In genomic region chr2:101515512-101515911, GRCh38 we compare ENCODE assay signal across 8 cellular contexts. TPM values are rescaled to one million over a fixed set of nuclear protein-coding genes. Genes with fewer than 3 reads are reported as not detected.
DNase-seq lines count a peak whose midpoint lies in the region; FAIRE-seq and TF ChIP-seq lines count a peak whose summit lies in the region.
"Had no signal": no experiment of that assay in that cellular context is flagged by ENCODE, and none has a peak within 500 bp of the region (broad histone marks: within the 10 kb centered on the region; RNA-seq: fewer than 3 reads in every experiment).

No MANE protein-coding gene starts in this region.

- POLR2A ChIA-PET in MCF 10A (lab: Yijun Ruan, JAX) = no interaction called here

- peaks cover 2 to 41% (median 26%) of the 10 kb centered on the region in 5 donors for H3K4me1 ChIP-seq in subcutaneous abdominal adipose tissue (ENCODE audit: control insufficient read depth in 5 of 5, insufficient read depth in 5 of 5, low read length in 5 of 5)

- H3K4me3 Mint-ChIP-seq in MCF 10A (ENCODE audit: unreplicated experiment) (no peak overlapping the region), type B pancreatic cell (no peak overlapping the region)

- peaks cover 0 to 5% (median 3%) of the 10 kb centered on the region in 5 donors for H3K9me3 ChIP-seq in subcutaneous abdominal adipose tissue (ENCODE audit: control insufficient read depth in 5 of 5, low read length in 5 of 5)
- H3K9me3 ChIP-seq: suprapubic skin had no signal

- no peak overlapping the region for H3K9ac ChIP-seq in subcutaneous abdominal adipose tissue (ENCODE audit: low read length in 5 of 5)

- no peak for FAIRE-seq in HTR-8/SVneo (lab: Jason Lieb, UNC)

- H3K27ac ChIP-seq in subcutaneous abdominal adipose tissue (ENCODE audit: low read depth, low read length) = peak overlapping the region; percentile 49
- H3K27ac ChIP-seq: suprapubic skin had no signal

- peak; percentile 26 for DNase-seq in HTR-8/SVneo (ENCODE audit: insufficient read length, low spot score)
- peak; percentile 24 for DNase-seq in MCF 10A (ENCODE audit: unreplicated experiment)
- DNase-seq in kidney tubule cell (ENCODE audit: low spot score) = peak; percentile 22
- DNase-seq in type B pancreatic cell (ENCODE audit: extremely low spot score, unreplicated experiment) = no peak
- no peak for DNase-seq in OCI-M1 (lab: John Stamatoyannopoulos, UW)
- DNase-seq in stimulated activated CD4-positive, alpha-beta T cell treated with anti-CD3 and anti-CD28 coated beads, Interleukin-2, amount 100 ng/mL, for 24 hours = no peak

- H3K4me1 Mint-ChIP-seq in MCF 10A (ENCODE audit: insufficient read depth, unreplicated experiment) (peaks cover 24% of the 10 kb centered on the region), type B pancreatic cell (ENCODE audit: unreplicated experiment) (peaks cover 37% of the 10 kb centered on the region)

- H3K9me3 Mint-ChIP-seq in MCF 10A (ENCODE audit: unreplicated experiment) (peaks cover 4% of the 10 kb centered on the region), type B pancreatic cell (peaks cover 10% of the 10 kb centered on the region)

- BruUV-seq in MCF 10A (replicated peaks; lab: Mats Ljungman, UMichigan) = no TSS peak

- no peaks in the 10 kb centered on the region for H3K27me3 Mint-ChIP-seq in MCF 10A (ENCODE audit: insufficient read depth, unreplicated experiment)
- H3K27me3 Mint-ChIP-seq in type B pancreatic cell = peaks cover 8% of the 10 kb centered on the region

- CTCF ChIA-PET in MCF 10A (lab: Yijun Ruan, JAX) = interaction anchor here (0.5 to 1.1 kb wide), 3 partner anchors 20 to 173 kb away, joined by 3 to 4 read pairs (median 3); no protein-coding TSS in a partner anchor

- no peak overlapping the region for H3K4me3 ChIP-seq in subcutaneous abdominal adipose tissue (ENCODE audit: low read depth in 1 of 5, low read length in 5 of 5)
- H3K4me3 ChIP-seq: suprapubic skin had no signal

- intact Hi-C loops in MCF 10A (cut with micrococcal nuclease) = loop anchor here (5.0 kb wide), 1 partner anchor 173 kb away; no protein-coding TSS in a partner anchor

- H3K36me3 ChIP-seq in subcutaneous abdominal adipose tissue (ENCODE audit: control insufficient read depth in 5 of 5, insufficient read depth in 5 of 5, low read length in 5 of 5) = no peaks in the 10 kb centered on the region
- H3K36me3 ChIP-seq: suprapubic skin had no signal

- TF ChIP-seq CTCF in MCF 10A (IDR thresholded peaks at IDR 0.05; ENCODE audit: unreplicated experiment) (no peak), type B pancreatic cell (conservative IDR thresholded peaks at IDR 0.05) (no peak)

- H3K27me3 ChIP-seq in subcutaneous abdominal adipose tissue (ENCODE audit: control insufficient read depth in 5 of 5, insufficient read depth in 4 of 5, low read length in 5 of 5) = peaks cover 0 to 3% (median 0%) of the 10 kb centered on the region in 5 donors
- H3K27me3 ChIP-seq: suprapubic skin had no signal

- H3K27ac Mint-ChIP-seq in MCF 10A (ENCODE audit: low read depth, unreplicated experiment) (no peak overlapping the region), type B pancreatic cell (no peak overlapping the region)

- H3K36me3 Mint-ChIP-seq in MCF 10A (ENCODE audit: insufficient read depth, unreplicated experiment) (no peaks in the 10 kb centered on the region), type B pancreatic cell (no peaks in the 10 kb centered on the region)

RNA-seq across cellular contexts. Expression of gene RFX8, which starts 40.6 kb away (rescaled TPM):
- total RNA-seq in MCF 10A (2022) (not detected in 2 replicates), type B pancreatic cell (ENCODE audit: low replicate concordance) (1.1 TPM in 1 of 2 replicates, not detected in the other)

Comparison
In these comparisons a context has a peak if more than half of its experiments do, and no peak if none do; other contexts are left out.
1. DNase-seq: peak in HTR-8/SVneo (single experiment), MCF 10A (single experiment) and kidney tubule cell (single experiment); none in type B pancreatic cell (single experiment), OCI-M1 (single experiment) and stimulated activated CD4-positive, alpha-beta T cell treated with anti-CD3 and anti-CD28 coated beads, Interleukin-2, amount 100 ng/mL, for 24 hours (0 of 2).